Comparison of ENCODE assay signal across 9 cellular contexts in the genomic region with DNA sequence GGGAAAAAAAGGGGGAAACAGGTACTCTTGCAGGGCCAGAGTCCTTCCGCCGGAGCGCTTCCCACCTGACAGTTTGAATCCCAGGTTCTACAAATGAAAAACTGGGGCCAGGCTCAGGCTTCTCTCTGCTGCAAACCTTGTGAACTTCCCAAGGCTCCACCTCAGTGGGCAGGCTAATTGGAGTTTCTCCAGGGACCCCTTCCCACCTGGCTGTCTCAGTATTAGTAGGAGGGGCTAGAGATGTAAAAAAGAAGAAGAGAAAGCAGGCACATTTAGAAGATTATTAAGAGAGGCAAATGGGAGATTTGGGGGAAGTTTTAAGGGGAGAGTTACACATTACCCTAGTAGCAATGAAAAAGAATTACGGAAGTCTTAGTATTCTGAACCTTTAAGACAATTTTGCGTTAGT. TPM values are rescaled to one million over a fixed set of nuclear protein-coding genes. Genes with fewer than 3 reads are reported as not detected.
DNase-seq lines count a peak whose midpoint lies in the region; ATAC-seq lines count a peak whose summit lies in the region.
"Had no signal": no experiment of that assay in that cellular context is flagged by ENCODE, and none has a peak within 500 bp of the region (broad histone marks: within the 10 kb centered on the region; RNA-seq: fewer than 3 reads in every experiment).

No MANE protein-coding gene starts in this region.

- H2BK120ac ChIP-seq in neuronal stem cell (ENCODE audit: low read depth, low read length): no peak overlapping the region

- H2AFZ ChIP-seq in neuronal stem cell (ENCODE audit: low read length): no peak overlapping the region

- H3K79me1 ChIP-seq in neuronal stem cell (ENCODE audit: low read depth, low read length): peaks cover 2% of the 10 kb centered on the region

- peak overlapping the region; percentile 97 to 100 (median 98) for H3K27ac Mint-ChIP-seq in CD4-positive, CD25-positive, alpha-beta regulatory T cell
- H3K27ac Mint-ChIP-seq in activated T-helper 1 cell treated with anti-CD3 and anti-CD28 coated beads, Interleukin-12 subunit alpha, Interleukin-12 subunit beta, Interleukin-2, Interleukin-4 antibody, amounts not matched to agents 30 ng/mL and 10 ng/mL and 1 ng/mL, durations not matched to agents 14 hours and 24 hours and 36 hours: peak overlapping the region; percentile 97
- H3K27ac Mint-ChIP-seq in stimulated activated effector memory CD8-positive, alpha-beta T cell treated with anti-CD3 and anti-CD28 coated beads, Interleukin-12 subunit alpha, Interleukin-12 subunit beta, amount 100 ng/mL, for 72 hours: peak overlapping the region; percentile 92

- H3K14ac ChIP-seq in neuronal stem cell (ENCODE audit: low read length): no peak overlapping the region

- peak overlapping the region; percentile 92 to 100 (median 96) for H3K4me3 Mint-ChIP-seq in CD4-positive, CD25-positive, alpha-beta regulatory T cell
- peak overlapping the region; percentile 93 for H3K4me3 Mint-ChIP-seq in activated T-helper 1 cell treated with anti-CD3 and anti-CD28 coated beads, Interleukin-12 subunit alpha, Interleukin-12 subunit beta, Interleukin-2, Interleukin-4 antibody, amounts not matched to agents 30 ng/mL and 10 ng/mL and 1 ng/mL, durations not matched to agents 14 hours and 24 hours and 36 hours
- peak overlapping the region; percentile 83 for H3K4me3 Mint-ChIP-seq in stimulated activated effector memory CD8-positive, alpha-beta T cell treated with anti-CD3 and anti-CD28 coated beads, Interleukin-12 subunit alpha, Interleukin-12 subunit beta, amount 100 ng/mL, for 72 hours

- no peaks in the 10 kb centered on the region for H3K9me3 ChIP-seq in CD4-positive, CD25-positive, alpha-beta regulatory T cell (ENCODE audit: control insufficient read depth in 2 of 2, low read length in 2 of 2)
- H3K9me3 ChIP-seq in HUES6 (ENCODE audit: control insufficient read depth, insufficient read depth, low read depth, low read length) (peaks cover 5% of the 10 kb centered on the region; the same call in 1 of the 2 replicates), iPS-20b (ENCODE audit: insufficient read depth, low read depth, low read length) (no peaks in the 10 kb centered on the region), neuronal stem cell (replicated peaks in 1 of 2; ENCODE audit: control insufficient read depth in 2 of 2, insufficient read depth in 1 of 2, low read depth in 1 of 2, low read length in 2 of 2) (peaks cover 0 to 7% of the 10 kb centered on the region in 2 donors)

- no peak overlapping the region for H2AK5ac ChIP-seq in neuronal stem cell (ENCODE audit: low read depth, low read length)

- peak in 1 of 3 donors; percentile 49 for DNase-seq in CD4-positive, CD25-positive, alpha-beta regulatory T cell
- no peak for DNase-seq in activated T-helper 1 cell treated with anti-CD3 and anti-CD28 coated beads, Interleukin-12 subunit alpha, Interleukin-12 subunit beta, Interleukin-2, Interleukin-4 antibody, amounts not matched to agents 30 ng/mL and 10 ng/mL and 1 ng/mL, durations not matched to agents 14 hours and 24 hours and 36 hours (ENCODE audit: low spot score)
- no peak for DNase-seq in stimulated activated effector memory CD8-positive, alpha-beta T cell treated with anti-CD3 and anti-CD28 coated beads, Interleukin-12 subunit alpha, Interleukin-12 subunit beta, amount 100 ng/mL, for 72 hours (ENCODE audit: low spot score in 2 of 2)
- DNase-seq in ureter (ENCODE audit: low spot score): no peak
- no peak for DNase-seq in neuronal stem cell (ENCODE audit: low spot score)

- peak overlapping the region; percentile 95 for H3K27ac ChIP-seq in CD4-positive, CD25-positive, alpha-beta regulatory T cell (ENCODE audit: insufficient read depth, low read length, poor library complexity, severe bottlenecking)
- H3K27ac ChIP-seq in HUES6 (ENCODE audit: low read depth, low read length): 0 out of 2 replicates have a peak overlapping the region, but pooled peaks have one; percentile 80
- no peak overlapping the region for H3K27ac ChIP-seq in iPS-20b (ENCODE audit: low read length)
- H3K27ac ChIP-seq in neuronal stem cell (replicated peaks; ENCODE audit: low read length): no peak overlapping the region

- H3K9ac ChIP-seq in HUES6 (ENCODE audit: low read length) (peak overlapping the region; percentile 86), iPS-20b (ENCODE audit: low read depth, low read length) (peak overlapping the region; percentile 89; the same call in 1 of the 2 replicates), neuronal stem cell (ENCODE audit: low read depth, low read length, poor library complexity) (no peak overlapping the region)

- intact Hi-C loops in activated T-helper 1 cell treated with anti-CD3 and anti-CD28 coated beads, Interleukin-12 subunit alpha, Interleukin-12 subunit beta, Interleukin-2, Interleukin-4 antibody, amounts not matched to agents 30 ng/mL and 10 ng/mL and 1 ng/mL, durations not matched to agents 14 hours and 24 hours and 36 hours (cut with micrococcal nuclease): loop anchor here (5.0 to 10.0 kb wide), 6 partner anchors 295 to 1407 kb away; partner anchors contain the start of genes MAGOHB and YBX3

- no peak overlapping the region for H3K4me2 ChIP-seq in neuronal stem cell (ENCODE audit: insufficient read depth, low read length, poor library complexity, severe bottlenecking)

- ATAC-seq in CD4-positive, CD25-positive, alpha-beta regulatory T cell (ENCODE audit: low read depth in 2 of 2): no peak
- ATAC-seq in stimulated activated effector memory CD8-positive, alpha-beta T cell treated with anti-CD3 and anti-CD28 coated beads, Interleukin-12 subunit alpha, Interleukin-12 subunit beta, amount 100 ng/mL, for 72 hours: no peak
- no peak for ATAC-seq in HG03469 (IDR thresholded peaks at IDR 0.05; ENCODE audit: unreplicated experiment)

- no peak overlapping the region for H2BK15ac ChIP-seq in neuronal stem cell (ENCODE audit: low read length)

- H3K27me3 ChIP-seq in CD4-positive, CD25-positive, alpha-beta regulatory T cell (ENCODE audit: control insufficient read depth, insufficient read depth, low read length): no peaks in the 10 kb centered on the region
- H3K27me3 ChIP-seq in HUES6 (ENCODE audit: control insufficient read depth, insufficient read depth, low read length) (no peaks in the 10 kb centered on the region), iPS-20b (ENCODE audit: insufficient read depth, low read length) (no peaks in the 10 kb centered on the region), neuronal stem cell (ENCODE audit: control insufficient read depth in 3 of 3, insufficient read depth in 3 of 3, low read depth in 1 of 3, low read length in 3 of 3) (no peaks in the 10 kb centered on the region)

- peaks cover 8% of the 10 kb centered on the region for H3K36me3 ChIP-seq in CD4-positive, CD25-positive, alpha-beta regulatory T cell (ENCODE audit: control insufficient read depth, insufficient read depth, low read length)
- peaks cover 9% of the 10 kb centered on the region for H3K36me3 ChIP-seq in HUES6 (ENCODE audit: control insufficient read depth, insufficient read depth, low read length)
- peaks cover 18% of the 10 kb centered on the region for H3K36me3 ChIP-seq in iPS-20b (ENCODE audit: insufficient read depth, low read depth, low read length)
- peaks cover 3 to 27% of the 10 kb centered on the region in 2 donors for H3K36me3 ChIP-seq in neuronal stem cell (replicated peaks in 1 of 2; ENCODE audit: control insufficient read depth in 2 of 2, insufficient read depth in 2 of 2, low read length in 2 of 2)

- peaks cover 0 to 5% (median 2%) of the 10 kb centered on the region in 7 donors for H3K9me3 Mint-ChIP-seq in CD4-positive, CD25-positive, alpha-beta regulatory T cell
- H3K9me3 Mint-ChIP-seq in activated T-helper 1 cell treated with anti-CD3 and anti-CD28 coated beads, Interleukin-12 subunit alpha, Interleukin-12 subunit beta, Interleukin-2, Interleukin-4 antibody, amounts not matched to agents 30 ng/mL and 10 ng/mL and 1 ng/mL, durations not matched to agents 14 hours and 24 hours and 36 hours: peaks cover 12% of the 10 kb centered on the region
- H3K9me3 Mint-ChIP-seq in stimulated activated effector memory CD8-positive, alpha-beta T cell treated with anti-CD3 and anti-CD28 coated beads, Interleukin-12 subunit alpha, Interleukin-12 subunit beta, amount 100 ng/mL, for 72 hours: peaks cover 8% of the 10 kb centered on the region

- no peak overlapping the region for H4K8ac ChIP-seq in neuronal stem cell (ENCODE audit: low read depth, low read length)

- no peak overlapping the region for H3K4ac ChIP-seq in neuronal stem cell (ENCODE audit: low read length)

- no peak overlapping the region for H3K18ac ChIP-seq in neuronal stem cell (ENCODE audit: low read length)

- no CpG with 5 or more reads among the region's 5 CpGs for WGBS in neuronal stem cell (ENCODE audit: extremely low coverage in 2 of 2, insufficient read length in 2 of 2, insufficient replicate concordance in 1 of 2), 2 donors

- no peak overlapping the region for H4K91ac ChIP-seq in neuronal stem cell (ENCODE audit: low read depth, low read length, poor library complexity)

- H3K23ac ChIP-seq in neuronal stem cell (ENCODE audit: low read depth, low read length, poor library complexity): no peak overlapping the region

- peaks cover 50% of the 10 kb centered on the region for H3K4me1 ChIP-seq in CD4-positive, CD25-positive, alpha-beta regulatory T cell (ENCODE audit: control insufficient read depth, insufficient read depth, low read length, poor library complexity, severe bottlenecking)
- H3K4me1 ChIP-seq in HUES6 (ENCODE audit: control insufficient read depth, insufficient read depth, low read length): peaks cover 32% of the 10 kb centered on the region
- peaks cover 25% of the 10 kb centered on the region for H3K4me1 ChIP-seq in iPS-20b (ENCODE audit: insufficient read depth, low read length)
- H3K4me1 ChIP-seq in neuronal stem cell (ENCODE audit: control insufficient read depth in 2 of 2, insufficient read depth in 1 of 2, low read depth in 1 of 2, low read length in 2 of 2): peaks cover 6% of the 10 kb centered on the region in 2 donors

- H3K27me3 Mint-ChIP-seq in CD4-positive, CD25-positive, alpha-beta regulatory T cell: peaks cover 4% of the 10 kb centered on the region
- H3K27me3 Mint-ChIP-seq in activated T-helper 1 cell treated with anti-CD3 and anti-CD28 coated beads, Interleukin-12 subunit alpha, Interleukin-12 subunit beta, Interleukin-2, Interleukin-4 antibody, amounts not matched to agents 30 ng/mL and 10 ng/mL and 1 ng/mL, durations not matched to agents 14 hours and 24 hours and 36 hours (ENCODE audit: insufficient read depth): peaks cover 3% of the 10 kb centered on the region

- peaks cover 27 to 58% (median 45%) of the 10 kb centered on the region in 4 donors for H3K4me1 Mint-ChIP-seq in CD4-positive, CD25-positive, alpha-beta regulatory T cell
- peaks cover 76% of the 10 kb centered on the region for H3K4me1 Mint-ChIP-seq in activated T-helper 1 cell treated with anti-CD3 and anti-CD28 coated beads, Interleukin-12 subunit alpha, Interleukin-12 subunit beta, Interleukin-2, Interleukin-4 antibody, amounts not matched to agents 30 ng/mL and 10 ng/mL and 1 ng/mL, durations not matched to agents 14 hours and 24 hours and 36 hours (ENCODE audit: low read depth)
- peaks cover 52% of the 10 kb centered on the region for H3K4me1 Mint-ChIP-seq in stimulated activated effector memory CD8-positive, alpha-beta T cell treated with anti-CD3 and anti-CD28 coated beads, Interleukin-12 subunit alpha, Interleukin-12 subunit beta, amount 100 ng/mL, for 72 hours

- peak overlapping the region; percentile 100 for H3K4me3 ChIP-seq in CD4-positive, CD25-positive, alpha-beta regulatory T cell (ENCODE audit: low read depth, low read length)
- H3K4me3 ChIP-seq in HUES6 (ENCODE audit: low read depth, low read length) (peak overlapping the region; percentile 88), iPS-20b (ENCODE audit: low read length) (peak overlapping the region; percentile 84), neuronal stem cell (ENCODE audit: low read length in 2 of 2) (peak overlapping the region in 1 of 2 donors; percentile 76)

- H3K36me3 Mint-ChIP-seq in CD4-positive, CD25-positive, alpha-beta regulatory T cell: peaks cover 37% of the 10 kb centered on the region
- H3K36me3 Mint-ChIP-seq in activated T-helper 1 cell treated with anti-CD3 and anti-CD28 coated beads, Interleukin-12 subunit alpha, Interleukin-12 subunit beta, Interleukin-2, Interleukin-4 antibody, amounts not matched to agents 30 ng/mL and 10 ng/mL and 1 ng/mL, durations not matched to agents 14 hours and 24 hours and 36 hours (ENCODE audit: low read depth): peaks cover 32% of the 10 kb centered on the region
- H3K36me3 Mint-ChIP-seq in stimulated activated effector memory CD8-positive, alpha-beta T cell treated with anti-CD3 and anti-CD28 coated beads, Interleukin-12 subunit alpha, Interleukin-12 subunit beta, amount 100 ng/mL, for 72 hours: peaks cover 77% of the 10 kb centered on the region

- no peak overlapping the region for H2BK5ac ChIP-seq in neuronal stem cell (ENCODE audit: low read length)

- no peak overlapping the region for H2BK12ac ChIP-seq in neuronal stem cell (ENCODE audit: low read length)

RNA-seq across cellular contexts. Expression of gene CLEC2D, which starts 20.0 kb away (rescaled TPM):
- total RNA-seq in CD4-positive, CD25-positive, alpha-beta regulatory T cell: 219 TPM
- polyA plus RNA-seq in CD4-positive, CD25-positive, alpha-beta regulatory T cell: 100 to 1,000 TPM; 223 to 312 (median 247) TPM
- 371 and 395 TPM in 2 replicates for total RNA-seq in activated T-helper 1 cell treated with anti-CD3 and anti-CD28 coated beads, Interleukin-12 subunit alpha, Interleukin-12 subunit beta, Interleukin-2, Interleukin-4 antibody, amounts not matched to agents 30 ng/mL and 10 ng/mL and 1 ng/mL, durations not matched to agents 14 hours and 24 hours and 36 hours
- 32.6 TPM for total RNA-seq in ureter
- 5.4 TPM for polyA plus RNA-seq in neuronal stem cell (2013, experiment 1 of 2)
- polyA plus RNA-seq in neuronal stem cell (2013, experiment 2 of 2): 6.1 TPM

RNA-seq across cellular contexts. Expression of gene KLRB1, which starts 41.8 kb away (rescaled TPM):
- 17.6 TPM for total RNA-seq in CD4-positive, CD25-positive, alpha-beta regulatory T cell
- polyA plus RNA-seq in CD4-positive, CD25-positive, alpha-beta regulatory T cell: 10 to 100 TPM; 14.4 to 30.5 (median 24.3) TPM
- 0.15 TPM in 1 of 2 replicates, not detected in the other for total RNA-seq in activated T-helper 1 cell treated with anti-CD3 and anti-CD28 coated beads, Interleukin-12 subunit alpha, Interleukin-12 subunit beta, Interleukin-2, Interleukin-4 antibody, amounts not matched to agents 30 ng/mL and 10 ng/mL and 1 ng/mL, durations not matched to agents 14 hours and 24 hours and 36 hours
- 1.6 TPM for total RNA-seq in ureter
- polyA plus RNA-seq in neuronal stem cell (2013, experiment 1 of 2): not detected
- polyA plus RNA-seq in neuronal stem cell (2013, experiment 2 of 2): not detected
- total RNA-seq: LHCN-M2 had no signal

Comparison
In these comparisons a context has a peak if more than half of its experiments do, and no peak if none do; other contexts are left out.
1. H3K27ac ChIP-seq: peak in CD4-positive, CD25-positive, alpha-beta regulatory T cell (single experiment) and HUES6 (single experiment); none in iPS-20b (single experiment) and neuronal stem cell (single experiment).
2. Peak in every context shown above with its lines, with median percentiles within 50 percentile points of each other: H3K27ac Mint-ChIP-seq and H3K4me3 Mint-ChIP-seq.